1 cellular context compared by ENCODE assay signal in the genomic region with DNA sequence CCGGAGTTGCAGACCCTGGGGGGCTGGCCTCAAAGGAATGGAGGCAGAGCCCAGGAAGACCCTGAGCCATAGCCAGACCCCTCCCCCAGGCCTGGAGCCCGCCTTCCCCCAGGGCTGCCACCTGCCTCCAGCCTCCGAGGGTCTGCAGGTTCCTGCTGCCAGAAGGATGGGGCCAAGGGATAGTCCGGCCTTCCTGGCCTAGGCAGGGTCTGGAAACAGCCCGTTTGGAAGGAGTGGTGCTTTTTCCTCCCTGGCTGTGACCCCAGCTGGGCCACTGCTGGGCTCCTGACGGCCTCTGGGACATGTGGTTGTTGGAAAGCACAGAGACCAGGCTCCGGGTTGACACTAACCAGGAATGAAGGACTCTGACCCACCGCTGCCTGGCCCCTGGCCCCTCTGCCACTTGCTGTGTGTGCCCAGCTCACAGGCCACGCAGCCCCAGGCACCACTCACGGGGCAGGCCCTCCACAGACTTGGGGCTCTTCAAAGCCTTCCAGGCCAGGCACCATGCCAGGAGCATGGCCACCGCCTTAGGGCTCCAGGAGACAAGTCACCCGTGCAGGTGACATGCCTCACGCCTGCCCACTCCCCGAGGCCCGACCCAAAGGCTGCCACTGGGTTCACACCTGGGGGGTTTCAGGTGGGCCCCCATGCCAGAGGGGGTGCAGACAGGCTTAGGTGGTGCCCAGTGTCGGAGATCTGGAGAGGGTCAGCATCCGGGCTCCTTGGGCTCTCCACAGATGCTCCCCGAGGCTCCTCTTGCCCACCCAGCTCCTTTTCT.
TF ChIP-seq lines count a peak whose summit lies in the region.

No MANE protein-coding gene starts in this region.

TF ChIP-seq in A549, 52 proteins besides CTCF, POLR2A, EP300 and RAD21:
- TF ChIP-seq EHMT2 (IDR thresholded peaks at IDR 0.05; ENCODE audit: low read depth) = no peak
- TF ChIP-seq TFCP2L1 (CRISPR knock-in tag; IDR thresholded peaks at IDR 0.05) = no peak
- TF ChIP-seq HEYL (CRISPR knock-in tag; IDR thresholded peaks at IDR 0.05) = no peak
- TF ChIP-seq ZSCAN20 (CRISPR knock-in tag; IDR thresholded peaks at IDR 0.05) = no peak
- TF ChIP-seq FOXS1 (CRISPR knock-in tag; IDR thresholded peaks at IDR 0.05) = no peak
- TF ChIP-seq ZFP36 (IDR thresholded peaks at IDR 0.05; ENCODE audit: borderline replicate concordance, partially characterized antibody) = no peak
- no peak for TF ChIP-seq ZNF302 (CRISPR knock-in tag; IDR thresholded peaks at IDR 0.05)
- TF ChIP-seq SMC3 (IDR thresholded peaks at IDR 0.05) = no peak
- TF ChIP-seq GATA3 (IDR thresholded peaks at IDR 0.05; ENCODE audit: borderline replicate concordance) = no peak
- TF ChIP-seq CHD2 (IDR thresholded peaks at IDR 0.05; ENCODE audit: low read length, partially characterized antibody) = no peak
- TF ChIP-seq CBX8 (IDR thresholded peaks at IDR 0.05) = no peak
- TF ChIP-seq, protein P1, sequence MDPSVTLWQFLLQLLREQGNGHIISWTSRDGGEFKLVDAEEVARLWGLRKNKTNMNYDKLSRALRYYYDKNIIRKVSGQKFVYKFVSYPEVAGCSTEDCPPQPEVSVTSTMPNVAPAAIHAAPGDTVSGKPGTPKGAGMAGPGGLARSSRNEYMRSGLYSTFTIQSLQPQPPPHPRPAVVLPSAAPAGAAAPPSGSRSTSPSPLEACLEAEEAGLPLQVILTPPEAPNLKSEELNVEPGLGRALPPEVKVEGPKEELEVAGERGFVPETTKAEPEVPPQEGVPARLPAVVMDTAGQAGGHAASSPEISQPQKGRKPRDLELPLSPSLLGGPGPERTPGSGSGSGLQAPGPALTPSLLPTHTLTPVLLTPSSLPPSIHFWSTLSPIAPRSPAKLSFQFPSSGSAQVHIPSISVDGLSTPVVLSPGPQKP (IDR thresholded peaks at IDR 0.05; ENCODE audit: low read depth, low read length) = no peak
- TF ChIP-seq MAZ (IDR thresholded peaks at IDR 0.05; ENCODE audit: borderline replicate concordance, low read depth, low read length) = no peak
